In genomic region chr13:113365551-113365971, GRCh38 we compare ENCODE assay signal across 18 cellular contexts. TPM values are rescaled to one million over a fixed set of nuclear protein-coding genes. Genes with fewer than 3 reads are reported as not detected.
DNase-seq lines count a peak whose midpoint lies in the region; ATAC-seq, FAIRE-seq and TF ChIP-seq lines count a peak whose summit lies in the region.
"Had no signal": no experiment of that assay in that cellular context is flagged by ENCODE, and none has a peak within 500 bp of the region (broad histone marks: within the 10 kb centered on the region; RNA-seq: fewer than 3 reads in every experiment).

No MANE protein-coding gene starts in this region.

- H3K36me3 Mint-ChIP-seq in activated CD4-positive, alpha-beta T cell treated with anti-CD3 and anti-CD28 coated beads, Interleukin-2, amount 10 ng/mL, durations not matched to agents 7 days and 5 days (ENCODE audit: low read depth) = no peaks in the 10 kb centered on the region
- no peaks in the 10 kb centered on the region for H3K36me3 Mint-ChIP-seq in activated CD4-positive, alpha-beta memory T cell treated with anti-CD3 and anti-CD28 coated beads for 36 hours

- peak overlapping the region; percentile 16 for H3K4me3 Mint-ChIP-seq in activated CD4-positive, alpha-beta T cell treated with anti-CD3 and anti-CD28 coated beads, Interleukin-2, amount 10 ng/mL, durations not matched to agents 7 days and 5 days
- H3K4me3 Mint-ChIP-seq in activated CD4-positive, alpha-beta memory T cell treated with anti-CD3 and anti-CD28 coated beads for 36 hours = peak overlapping the region; percentile 39

- H3K27me3 ChIP-seq in gastrocnemius medialis = no peaks in the 10 kb centered on the region
- H3K27me3 ChIP-seq: adrenal gland had no signal

- H3K9me3 Mint-ChIP-seq in activated CD4-positive, alpha-beta T cell treated with anti-CD3 and anti-CD28 coated beads, Interleukin-2, amount 10 ng/mL, durations not matched to agents 7 days and 5 days = no peaks in the 10 kb centered on the region
- H3K9me3 Mint-ChIP-seq in activated CD4-positive, alpha-beta memory T cell treated with anti-CD3 and anti-CD28 coated beads for 36 hours = no peaks in the 10 kb centered on the region

- in situ Hi-C loops in gastrocnemius medialis (cut with MboI; ENCODE audit: low sequenced_read_pairs in 4 of 4) = no loop called here
- in situ Hi-C loops in KBM-7 (cut with MboI; ENCODE audit: low pct_unique_long_range_greater_than_20kb, low sequenced_read_pairs) = no loop called here

- no peaks in the 10 kb centered on the region for H3K9me3 ChIP-seq in kidney (ENCODE audit: control insufficient read depth in 1 of 2, low read length in 2 of 2)
- H3K9me3 ChIP-seq in gastrocnemius medialis = no peaks in the 10 kb centered on the region
- H3K9me3 ChIP-seq: adrenal gland, SJSA1, upper lobe of right lung had no signal

- TF ChIP-seq POLR2A in gastrocnemius medialis (IDR thresholded peaks at IDR 0.05) = no peak

- H3K9ac ChIP-seq in kidney (ENCODE audit: low read length in 2 of 2) = no peak overlapping the region

- H3K4me1 Mint-ChIP-seq in activated CD4-positive, alpha-beta T cell treated with anti-CD3 and anti-CD28 coated beads, Interleukin-2, amount 10 ng/mL, durations not matched to agents 7 days and 5 days = peaks cover 2% of the 10 kb centered on the region
- H3K4me1 Mint-ChIP-seq in activated CD4-positive, alpha-beta memory T cell treated with anti-CD3 and anti-CD28 coated beads for 36 hours (ENCODE audit: low read depth) = no peaks in the 10 kb centered on the region

- peaks cover 11% of the 10 kb centered on the region for H3K27me3 Mint-ChIP-seq in activated CD4-positive, alpha-beta T cell treated with anti-CD3 and anti-CD28 coated beads, Interleukin-2, amount 10 ng/mL, durations not matched to agents 7 days and 5 days
- peaks cover 17% of the 10 kb centered on the region for H3K27me3 Mint-ChIP-seq in activated CD4-positive, alpha-beta memory T cell treated with anti-CD3 and anti-CD28 coated beads for 36 hours

- no peak overlapping the region for H3K27ac ChIP-seq in kidney (ENCODE audit: low read depth in 2 of 2, low read length in 2 of 2)
- H3K27ac ChIP-seq in gastrocnemius medialis = peak overlapping the region in 3 of 4 donors; percentile 89 to 94 (median 92)
- H3K27ac ChIP-seq: SJSA1, upper lobe of right lung had no signal

- H3K36me3 ChIP-seq in kidney (ENCODE audit: control insufficient read depth in 1 of 2, insufficient read depth in 2 of 2, low read length in 2 of 2) = no peaks in the 10 kb centered on the region
- no peaks in the 10 kb centered on the region for H3K36me3 ChIP-seq in gastrocnemius medialis
- H3K36me3 ChIP-seq: adrenal gland, SJSA1, upper lobe of right lung had no signal

- DNase-seq in activated CD4-positive, alpha-beta T cell treated with anti-CD3 and anti-CD28 coated beads, Interleukin-2, amount 10 ng/mL, durations not matched to agents 7 days and 5 days = no peak
- DNase-seq in activated CD4-positive, alpha-beta T cell treated with anti-CD3 and anti-CD28 coated beads for 4 hours = no peak
- DNase-seq in activated CD4-positive, alpha-beta memory T cell treated with anti-CD3 and anti-CD28 coated beads for 36 hours = no peak
- DNase-seq in kidney (peak; percentile 80), gastrocnemius medialis (no peak), KBM-7 (no peak), left cardiac atrium (no peak)
- DNase-seq in stimulated activated naive CD4-positive, alpha-beta T cell (lab: John Stamatoyannopoulos, UW) = no peak
- DNase-seq: foreskin fibroblast; NCI-H1930; stimulated activated CD4-positive, alpha-beta T cell treated with anti-CD3 and anti-CD28 coated beads, Interleukin-2, amount 100 ng/mL, for 48 hours; upper lobe of right lung had no signal

- FAIRE-seq in kidney (lab: Jason Lieb, UNC) = no peak
- FAIRE-seq: A204.1, GM12878, TTC549 had no signal

- no peak overlapping the region for H3K27ac Mint-ChIP-seq in activated CD4-positive, alpha-beta T cell treated with anti-CD3 and anti-CD28 coated beads, Interleukin-2, amount 10 ng/mL, durations not matched to agents 7 days and 5 days
- H3K27ac Mint-ChIP-seq in activated CD4-positive, alpha-beta memory T cell treated with anti-CD3 and anti-CD28 coated beads for 36 hours = no peak overlapping the region

- no peaks in the 10 kb centered on the region for H3K4me1 ChIP-seq in kidney (ENCODE audit: control insufficient read depth in 1 of 2, insufficient read depth in 1 of 2, low read depth in 1 of 2, low read length in 2 of 2)
- peaks cover 0 to 16% of the 10 kb centered on the region in 2 donors for H3K4me1 ChIP-seq in gastrocnemius medialis

- TF ChIP-seq CTCF in kidney (IDR thresholded peaks at IDR 0.05; ENCODE audit: borderline replicate concordance, extremely low read depth, insufficient read depth) = no peak
- TF ChIP-seq CTCF in gastrocnemius medialis (IDR thresholded peaks at IDR 0.05 in 4 of 5, conservative IDR thresholded peaks at IDR 0.05 in 1 of 5) = no peak

- POLR2A ChIA-PET in activated CD4-positive, alpha-beta T cell treated with anti-CD3 and anti-CD28 coated beads, Interleukin-2, amount 10 ng/mL, durations not matched to agents 7 days and 5 days (lab: Charles Lee) = no interaction called here
- POLR2A ChIA-PET in activated CD4-positive, alpha-beta memory T cell treated with anti-CD3 and anti-CD28 coated beads for 36 hours (lab: Charles Lee) = no interaction called here

- H3K4me3 ChIP-seq in kidney (ENCODE audit: low read length in 2 of 2) (no peak overlapping the region), gastrocnemius medialis (no peak overlapping the region)
- H3K4me3 ChIP-seq: GM12878, SJSA1 had no signal

- CTCF ChIA-PET in activated CD4-positive, alpha-beta T cell treated with anti-CD3 and anti-CD28 coated beads, Interleukin-2, amount 10 ng/mL, durations not matched to agents 7 days and 5 days (lab: Charles Lee) = interaction anchor here (1.0 kb wide), 1 partner anchor 347 kb away, joined by 3 read pairs; no protein-coding TSS in a partner anchor
- CTCF ChIA-PET in activated CD4-positive, alpha-beta memory T cell treated with anti-CD3 and anti-CD28 coated beads for 36 hours (lab: Charles Lee) = no interaction called here

- intact Hi-C loops in activated CD4-positive, alpha-beta memory T cell treated with anti-CD3 and anti-CD28 coated beads for 36 hours (cut with micrococcal nuclease) = no loop called here
- intact Hi-C loops in kidney (cut with DNase I) = no loop called here
- intact Hi-C loops in gastrocnemius medialis (cut with DNase I; ENCODE audit: low total_unique reads) = loop anchor here (2.0 to 5.0 kb wide), 2 partner anchors 83 to 213 kb away; no protein-coding TSS in a partner anchor
- intact Hi-C loops in left cardiac atrium (cut with DNase I) = no loop called here

- ATAC-seq in gastrocnemius medialis (no peak), left cardiac atrium (no peak)
- ATAC-seq: GM12878, HCT116, upper lobe of right lung had no signal

RNA-seq across cellular contexts. Expression of gene GRTP1, which starts 1.6 kb away (rescaled TPM):
- 1 to 10 TPM in 1 of 2 experiments, under 1 TPM in 1; 0.45 to 1.0 TPM for total RNA-seq in activated CD4-positive, alpha-beta T cell treated with anti-CD3 and anti-CD28 coated beads, Interleukin-2, amount 10 ng/mL, durations not matched to agents 7 days and 5 days
- under 1 TPM; 0.44 to 0.59 TPM for total RNA-seq in activated CD4-positive, alpha-beta memory T cell treated with anti-CD3 and anti-CD28 coated beads for 36 hours
- total RNA-seq in kidney (9.6 TPM), gastrocnemius medialis (1 to 10 TPM; 2.6 to 8.8 (median 6.0) TPM), left cardiac atrium (1 to 10 TPM; 1.5 to 1.8 TPM)
- polyA plus RNA-seq in kidney (ENCODE audit: insufficient read depth, low read depth, low replicate concordance) = 18.3 TPM

Comparison
In these comparisons a context has a peak if more than half of its experiments do, and no peak if none do; other contexts are left out.
1. H3K27ac ChIP-seq: peak in gastrocnemius medialis (3 of 4); none in kidney (0 of 2).